25 cellular contexts compared by ENCODE assay signal in the genomic region with DNA sequence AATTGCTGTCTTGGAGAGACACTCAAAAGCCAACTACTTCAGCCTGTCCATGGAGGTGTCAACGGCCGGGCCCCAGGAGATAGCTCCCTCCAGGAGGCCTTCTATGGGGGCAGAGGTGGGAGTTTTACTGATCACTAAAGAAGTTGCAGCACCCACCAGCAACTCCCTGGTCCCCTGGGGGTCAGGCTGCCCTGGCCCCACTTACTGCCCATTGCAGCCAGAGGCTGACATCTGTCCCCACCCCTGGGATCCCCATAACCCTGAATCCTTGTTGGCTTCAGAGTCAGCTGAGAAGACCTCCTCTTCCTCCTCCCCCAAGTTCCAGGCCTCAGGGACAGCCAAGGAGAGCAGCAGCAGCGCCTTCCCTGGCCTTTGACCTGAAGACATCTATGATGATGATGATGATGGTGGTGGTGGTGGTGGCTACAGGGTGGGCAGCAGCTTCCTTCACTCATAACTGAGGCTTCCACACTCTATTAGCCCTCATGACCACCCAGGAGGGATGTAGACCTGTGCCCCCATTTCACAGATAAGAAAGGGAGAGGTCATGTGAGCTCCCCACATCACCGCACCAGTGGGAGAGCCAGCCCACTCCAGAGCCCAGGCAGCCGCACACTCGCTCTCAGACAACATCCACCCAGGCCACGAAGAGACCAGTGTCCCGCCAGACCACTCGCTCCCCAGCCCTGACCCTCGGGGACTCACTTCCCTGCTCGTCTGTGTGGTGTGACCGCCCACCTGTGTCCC. TPM values are rescaled to one million over a fixed set of nuclear protein-coding genes. Genes with fewer than 3 reads are reported as not detected.
"Had no signal": no experiment of that assay in that cellular context is flagged by ENCODE, and none has a peak within 500 bp of the region (broad histone marks: within the 10 kb centered on the region; RNA-seq: fewer than 3 reads in every experiment).

No MANE protein-coding gene starts in this region.

- H3K9me3 Mint-ChIP-seq: activated CD8-positive, alpha-beta T cell treated with anti-CD3 and anti-CD28 coated beads for 36 hours; activated naive CD4-positive, alpha-beta T cell treated with anti-CD3 and anti-CD28 coated beads, Interleukin-2, amount 50 U/mL, for 24 hours; activated T-cell treated with anti-CD3 and anti-CD28 coated beads, Interleukin-2, amount 50 U/mL, for 72 hours; activated T-helper 2 cell treated with anti-CD3 and anti-CD28 coated beads, Interferon-gamma antibody, Interleukin-2, Interleukin-4, amounts not matched to agents 10 μg/mL and 5 μg/mL and 100 μg/mL, durations not matched to agents 14 hours and 24 hours and 36 hours had no signal

- H3K4me1 Mint-ChIP-seq: activated CD4-positive, alpha-beta T cell treated with anti-CD3 and anti-CD28 coated beads for 36 hours; activated naive CD4-positive, alpha-beta T cell treated with anti-CD3 and anti-CD28 coated beads, Interleukin-2, amount 50 U/mL, for 24 hours had no signal

- H3K36me3 Mint-ChIP-seq: activated naive CD4-positive, alpha-beta T cell treated with anti-CD3 and anti-CD28 coated beads, Interleukin-2, amount 50 U/mL, for 24 hours had no signal

- H3K27ac Mint-ChIP-seq: activated CD4-positive, alpha-beta T cell treated with anti-CD3 and anti-CD28 coated beads for 36 hours; activated CD8-positive, alpha-beta T cell treated with anti-CD3 and anti-CD28 coated beads for 36 hours; activated naive CD4-positive, alpha-beta T cell treated with anti-CD3 and anti-CD28 coated beads, Interleukin-2, amount 50 U/mL, for 24 hours; activated T-cell treated with anti-CD3 and anti-CD28 coated beads, Interleukin-2, amount 50 U/mL, for 72 hours; activated T-helper 2 cell treated with anti-CD3 and anti-CD28 coated beads, Interferon-gamma antibody, Interleukin-2, Interleukin-4, amounts not matched to agents 10 μg/mL and 5 μg/mL and 100 μg/mL, durations not matched to agents 14 hours and 24 hours and 36 hours had no signal

- ATAC-seq: activated CD4-positive, alpha-beta T cell treated with anti-CD3 and anti-CD28 coated beads for 36 hours; activated CD8-positive, alpha-beta T cell treated with anti-CD3 and anti-CD28 coated beads for 36 hours; activated T-cell treated with anti-CD3 and anti-CD28 coated beads, Interleukin-2, amount 50 U/mL, for 72 hours had no signal

- H3K4me3 Mint-ChIP-seq: activated CD4-positive, alpha-beta T cell treated with anti-CD3 and anti-CD28 coated beads for 36 hours; activated CD8-positive, alpha-beta T cell treated with anti-CD3 and anti-CD28 coated beads for 36 hours; activated naive CD4-positive, alpha-beta T cell treated with anti-CD3 and anti-CD28 coated beads, Interleukin-2, amount 50 U/mL, for 24 hours; activated T-cell treated with anti-CD3 and anti-CD28 coated beads, Interleukin-2, amount 50 U/mL, for 72 hours had no signal

- DNase-seq: activated CD4-positive, alpha-beta T cell treated with anti-CD3 and anti-CD28 coated beads for 36 hours; activated CD8-positive, alpha-beta memory T cell treated with anti-CD3 and anti-CD28 coated beads, Interleukin-2, amount 50 U/mL, for 4 hours; activated CD8-positive, alpha-beta T cell treated with anti-CD3 and anti-CD28 coated beads for 36 hours; activated naive CD4-positive, alpha-beta T cell; activated T-cell treated with anti-CD3 and anti-CD28 coated beads, Interleukin-2, amount 50 U/mL, for 72 hours; aorta; NCI-H1092; NCI-H1417; NCI-H1930; NCI-H2171; NCI-H2227 treated with DMSO at 0.1 percent for 48 hours; NCI-H526; NCI-H82; SIG-M5; SK-N-SH; T-helper 1 cell; WERI-Rb-1 had no signal

RNA-seq across cellular contexts. Expression of a gene that starts 43.8 kb away (rescaled TPM):
- total RNA-seq: activated CD4-positive, alpha-beta T cell treated with anti-CD3 and anti-CD28 coated beads for 36 hours; activated CD8-positive, alpha-beta T cell treated with anti-CD3 and anti-CD28 coated beads for 36 hours; activated T-cell treated with anti-CD3 and anti-CD28 coated beads, Interleukin-2, amount 50 U/mL, for 72 hours; activated T-helper 2 cell treated with anti-CD3 and anti-CD28 coated beads, Interferon-gamma antibody, Interleukin-2, Interleukin-4, amounts not matched to agents 10 μg/mL and 5 μg/mL and 100 μg/mL, durations not matched to agents 14 hours and 24 hours and 36 hours; aorta; bronchial epithelial cell; MCF 10A; NCI-H460; OCI-LY7; RPMI7951; T-helper 2 cell treated with Interferon-gamma antibody and Interleukin-4, amounts not matched to agents 100 ng/mL and 5 ng/mL, for 36 hours had no signal
